Comparison of ENCODE assay signal across 8 cellular contexts in the genomic region with DNA sequence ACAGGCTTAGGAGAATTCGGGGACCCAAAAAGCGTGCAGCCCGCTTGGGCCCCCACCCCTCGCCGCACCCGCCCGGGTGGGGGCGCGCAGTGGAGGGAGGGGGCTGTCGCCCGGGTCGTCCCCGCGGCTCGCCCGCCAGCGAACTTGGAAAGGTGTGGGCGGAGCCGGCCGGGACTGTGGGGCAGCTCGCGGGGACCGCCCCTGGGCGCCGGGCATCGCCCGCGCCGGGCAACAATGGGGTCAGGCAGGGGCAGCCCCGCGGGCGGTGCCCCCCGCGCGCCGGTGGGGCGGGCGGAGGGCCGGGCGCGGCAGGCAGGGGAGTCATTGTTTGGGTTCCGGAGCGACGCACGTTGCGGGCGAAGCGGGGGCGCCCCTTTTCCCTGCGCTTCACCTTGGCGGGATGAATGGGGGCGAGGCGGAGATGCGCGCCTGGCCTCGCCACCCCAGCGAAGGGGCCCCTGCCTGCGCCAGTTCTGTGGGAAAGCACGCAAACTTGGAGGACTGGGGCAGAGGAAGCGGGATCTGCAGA. TPM values are rescaled to one million over a fixed set of nuclear protein-coding genes. Genes with fewer than 3 reads are reported as not detected.
DNase-seq lines count a peak whose midpoint lies in the region; ATAC-seq and TF ChIP-seq lines count a peak whose summit lies in the region.

No MANE protein-coding gene starts in this region.

- TF ChIP-seq CTCF in PC-9 (conservative IDR thresholded peaks at IDR 0.05) (no peak), cardiac muscle cell (IDR thresholded peaks at IDR 0.05; ENCODE audit: low read depth, low read length) (no peak), retinal pigment epithelial cell (conservative IDR thresholded peaks at IDR 0.05; ENCODE audit: low read depth, low read length) (no peak)

- H3K4me1 ChIP-seq in PC-9 (replicated peaks; ENCODE audit: insufficient read depth), result 0 out of 2 replicates have a peak, but pooled peaks cover 7% of the 10 kb centered on the region
- peaks cover 19% of the 10 kb centered on the region for H3K4me1 ChIP-seq in cardiac muscle cell (ENCODE audit: low read depth)

- CTCF ChIA-PET in PC-9 (lab: Charles Lee), result no interaction called here

- peaks cover 17% of the 10 kb centered on the region for H3K27me3 ChIP-seq in PC-9 (ENCODE audit: insufficient read depth, low read depth)
- no peaks in the 10 kb centered on the region for H3K27me3 ChIP-seq in cardiac muscle cell

- H3K79me2 ChIP-seq in PC-9 (ENCODE audit: low read depth), result no peaks in the 10 kb centered on the region

- H3K36me3 ChIP-seq in PC-9 (ENCODE audit: low read depth) (no peaks in the 10 kb centered on the region), cardiac muscle cell (no peaks in the 10 kb centered on the region)

- H3K4me3 ChIP-seq in PC-9, result peak overlapping the region; percentile 62
- H3K4me3 ChIP-seq in cardiac muscle cell, result peak overlapping the region; percentile 95
- H3K4me3 ChIP-seq in retinal pigment epithelial cell (ENCODE audit: low read length), result peak overlapping the region; percentile 81

- H3K9me2 ChIP-seq in PC-9 (ENCODE audit: insufficient read depth), result no peaks in the 10 kb centered on the region

- H2AFZ ChIP-seq in PC-9, result peak overlapping the region; percentile 78

- H4K20me1 ChIP-seq in PC-9 (ENCODE audit: insufficient read depth), result no peaks in the 10 kb centered on the region

- peak; percentile 27 for ATAC-seq in GM19035 (IDR thresholded peaks at IDR 0.05; ENCODE audit: unreplicated experiment)
- peak; percentile 31 for ATAC-seq in HG03196 (IDR thresholded peaks at IDR 0.05; ENCODE audit: unreplicated experiment)

- H3F3A ChIP-seq in PC-9 (ENCODE audit: insufficient read depth, low read depth), result no peaks in the 10 kb centered on the region

- POLR2A ChIA-PET in PC-9 (lab: Charles Lee; ENCODE audit: unreplicated experiment), result no interaction called here

- DNase-seq in AG08396 (ENCODE audit: low spot score), result peak; percentile 63
- DNase-seq in PC-9, result peak in 1 of 2 experiments; percentile 71
- peak; percentile 57 for DNase-seq in activated gamma-delta T cell treated with Interleukin-2 at 50 U/mL for 16 hours
- peak in 1 of 2 donors; percentile 71 for DNase-seq in cardiac muscle cell (ENCODE audit: low read depth in 1 of 2, low spot score in 1 of 2)
- no peak for DNase-seq in retinal pigment epithelial cell (ENCODE audit: low read depth)
- DNase-seq in middle frontal gyrus (ENCODE audit: extremely low spot score, low spot score), result no peak

- no peaks in the 10 kb centered on the region for H3K9me3 ChIP-seq in PC-9 (ENCODE audit: insufficient read depth, low read depth)
- no peaks in the 10 kb centered on the region for H3K9me3 ChIP-seq in cardiac muscle cell (ENCODE audit: low read depth)

- H3K27ac ChIP-seq in PC-9 (no peak overlapping the region), cardiac muscle cell (peak overlapping the region; percentile 84)

- intact Hi-C loops in PC-9 (cut with micrococcal nuclease; ENCODE audit: unreplicated experiment), result loop anchor here (1.0 to 5.0 kb wide), 4 partner anchors 99 to 298 kb away; no protein-coding TSS in a partner anchor

- peak overlapping the region; percentile 81 for H3K4me2 ChIP-seq in PC-9

- no TSS peak for BruUV-seq in PC-9 (replicated peaks; lab: Mats Ljungman, UMichigan)

RNA-seq across cellular contexts. Expression of a gene that starts 0.6 kb away (rescaled TPM):
- total RNA-seq in PC-9 (2021), result 7.0 and 10.3 TPM in 2 replicates
- 13.0 and 17.8 TPM in 2 replicates for total RNA-seq in cardiac muscle cell
- 6.4 and 9.1 TPM in 2 replicates for polyA plus RNA-seq in cardiac muscle cell

Comparison
In these comparisons a context has a peak if more than half of its experiments do, and no peak if none do; other contexts are left out.
1. DNase-seq: peak in AG08396 (single experiment) and activated gamma-delta T cell treated with Interleukin-2 at 50 U/mL for 16 hours (single experiment); none in retinal pigment epithelial cell (single experiment) and middle frontal gyrus (single experiment).
2. Peak in every context shown above with its lines, with median percentiles within 50 percentile points of each other: H3K4me3 ChIP-seq.